Comparison of ENCODE assay signal across 22 cellular contexts in the genomic region with DNA sequence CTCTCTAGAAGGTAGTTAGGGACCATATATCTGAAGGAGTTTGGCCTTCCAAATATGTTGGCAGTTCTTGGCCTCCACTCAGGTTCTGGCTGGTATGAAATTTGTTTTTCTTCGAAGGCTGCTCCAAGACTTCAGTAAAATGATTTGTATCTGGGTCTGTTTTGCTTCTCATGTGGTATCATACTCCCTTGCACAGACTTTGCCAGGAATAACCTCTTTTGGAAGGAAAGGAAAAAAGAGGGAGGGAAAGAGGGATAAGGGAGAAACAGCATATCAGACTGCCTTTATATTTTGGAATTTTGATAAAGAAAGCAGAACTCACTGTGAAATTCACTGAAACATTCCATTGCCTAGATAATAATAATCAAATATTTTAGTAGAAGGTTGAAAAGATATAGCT.
A peak's percentile ranks its signal among the peaks of the same experiment; 100 is the strongest.
DNase-seq lines count a peak whose midpoint lies in the region; ATAC-seq and TF ChIP-seq lines count a peak whose summit lies in the region.
"Had no signal": no experiment of that assay in that cellular context is flagged by ENCODE, and none has a peak within 500 bp of the region (broad histone marks: within the 10 kb centered on the region; RNA-seq: fewer than 3 reads in every experiment).

No MANE protein-coding gene starts in this region.

- ATAC-seq in omental fat pad (ENCODE audit: low FRiP score) (peak; percentile 70), aorta (ENCODE audit: low FRiP score) (peak; percentile 29)
- ATAC-seq: GM12878 had no signal

- no peak overlapping the region for H2BK12ac ChIP-seq in trophoblast cell (ENCODE audit: low read length)

- H3K9me3 ChIP-seq in OCI-LY3 (ENCODE audit: insufficient read depth, low read length) (no peaks in the 10 kb centered on the region), aorta (ENCODE audit: control insufficient read depth, low read length) (no peaks in the 10 kb centered on the region), trophoblast cell (ENCODE audit: insufficient read depth, low read depth, low read length) (no peaks in the 10 kb centered on the region)
- H3K9me3 ChIP-seq: BE2C had no signal

- no peaks in the 10 kb centered on the region; the same call in 1 of the 2 replicates for H3K27me3 ChIP-seq in OCI-LY3 (ENCODE audit: low read depth, low read length)
- H3K27me3 ChIP-seq in aorta (ENCODE audit: control insufficient read depth in 1 of 2, insufficient read depth in 2 of 2, low read length in 1 of 2), result no peaks in the 10 kb centered on the region
- no peaks in the 10 kb centered on the region for H3K27me3 ChIP-seq in trophoblast cell (ENCODE audit: insufficient read depth, low read length)
- H3K27me3 ChIP-seq: BE2C, BLaER1 had no signal

- no peak overlapping the region for H3K27ac ChIP-seq in OCI-LY3 (ENCODE audit: low read length)
- no peak overlapping the region for H3K27ac ChIP-seq in aorta (ENCODE audit: low read depth in 1 of 2, low read length in 2 of 2)
- H3K27ac ChIP-seq in trophoblast cell (ENCODE audit: low read depth, low read length), result no peak overlapping the region
- H3K27ac ChIP-seq: BLaER1 had no signal

- no peak overlapping the region for H2BK120ac ChIP-seq in trophoblast cell (ENCODE audit: insufficient read depth, low read length, poor library complexity)

- TF ChIP-seq CTCF in OCI-LY3 (IDR thresholded peaks at IDR 0.05; ENCODE audit: low read depth, low read length), result no peak
- no peak for TF ChIP-seq CTCF in omental fat pad (IDR thresholded peaks at IDR 0.05)

- no peak overlapping the region for H4K8ac ChIP-seq in trophoblast cell (ENCODE audit: low read depth, low read length)

- H3K79me2 ChIP-seq in OCI-LY3 (ENCODE audit: low read length) (no peaks in the 10 kb centered on the region), trophoblast cell (ENCODE audit: control insufficient read depth, insufficient read depth, low read length, poor library complexity) (no peaks in the 10 kb centered on the region)

- no peak overlapping the region for H2BK5ac ChIP-seq in trophoblast cell (ENCODE audit: low read depth, low read length, poor library complexity)

- no peaks in the 10 kb centered on the region for H4K20me1 ChIP-seq in OCI-LY3 (ENCODE audit: insufficient read depth, low read length)
- H4K20me1 ChIP-seq: BLaER1 had no signal

- H3K4ac ChIP-seq in trophoblast cell (ENCODE audit: low read depth, low read length), result no peak overlapping the region

- H2AFZ ChIP-seq in OCI-LY3 (ENCODE audit: low read depth, low read length), result no peak overlapping the region
- no peak overlapping the region for H2AFZ ChIP-seq in trophoblast cell (ENCODE audit: insufficient read depth, low read length, poor library complexity)

- no peak overlapping the region for H4K91ac ChIP-seq in trophoblast cell (ENCODE audit: low read depth, low read length)

- 0 to 5% methylated on average over 1 of the region's 1 CpG for WGBS in aorta, 2 donors
- WGBS in trophoblast cell (ENCODE audit: extremely low coverage, insufficient coverage, insufficient read length), result no CpG with 5 or more reads among the region's 1 CpG

- no peak overlapping the region for H4K12ac ChIP-seq in trophoblast cell (ENCODE audit: low read depth, low read length)

- no peaks in the 10 kb centered on the region for H3K36me3 ChIP-seq in OCI-LY3 (replicated peaks; ENCODE audit: low read depth, low read length)
- no peaks in the 10 kb centered on the region for H3K36me3 ChIP-seq in aorta (ENCODE audit: control insufficient read depth in 1 of 2, insufficient read depth in 2 of 2, low read length in 1 of 2)
- no peaks in the 10 kb centered on the region for H3K36me3 ChIP-seq in trophoblast cell (ENCODE audit: control insufficient read depth in 1 of 2, insufficient read depth in 2 of 2, low read length in 2 of 2)
- H3K36me3 ChIP-seq: BE2C, BLaER1 had no signal

- intact Hi-C loops in aorta (cut with DNase I), result no loop called here

- no peak overlapping the region for H2AK5ac ChIP-seq in trophoblast cell (ENCODE audit: low read length)

- no peaks in the 10 kb centered on the region for H3K79me1 ChIP-seq in trophoblast cell (ENCODE audit: low read length)

- H3K4me3 ChIP-seq in OCI-LY3 (ENCODE audit: low read length), result no peak overlapping the region
- H3K4me3 ChIP-seq in aorta (ENCODE audit: low read length in 2 of 2), result no peak overlapping the region
- no peak overlapping the region for H3K4me3 ChIP-seq in trophoblast cell (ENCODE audit: low read depth, low read length)
- H3K4me3 ChIP-seq: BLaER1, GM12878 had no signal

- H3K14ac ChIP-seq in trophoblast cell (ENCODE audit: low read length), result no peak overlapping the region

- H3K18ac ChIP-seq in trophoblast cell (ENCODE audit: low read length), result no peak overlapping the region

- H3K4me2 ChIP-seq in OCI-LY3 (ENCODE audit: low read length) (peak overlapping the region; percentile 28; the same call in 1 of the 2 replicates), trophoblast cell (ENCODE audit: low read length) (no peak overlapping the region)
- H3K4me2 ChIP-seq: BLaER1 had no signal

- H3K4me1 ChIP-seq in OCI-LY3 (ENCODE audit: low read length), result peaks cover 25% of the 10 kb centered on the region
- H3K4me1 ChIP-seq in aorta (ENCODE audit: control insufficient read depth in 1 of 2, insufficient read depth in 2 of 2, low read length in 2 of 2), result peaks cover 2 to 4% of the 10 kb centered on the region in 2 donors
- no peaks in the 10 kb centered on the region for H3K4me1 ChIP-seq in trophoblast cell (ENCODE audit: control insufficient read depth in 1 of 2, insufficient read depth in 2 of 2, low read length in 2 of 2)
- H3K4me1 ChIP-seq: BE2C, BLaER1 had no signal

- H3K23ac ChIP-seq in trophoblast cell (ENCODE audit: low read length), result no peak overlapping the region

- DNase-seq in omental fat pad (ENCODE audit: low spot score) (no peak), aorta (no peak), NCI-H1694 (lab: John Stamatoyannopoulos, UW) (no peak), trophoblast cell (no peak)
- DNase-seq: 8988T; ACHN; BE2C; C1 segment of cervical spinal cord; CD4-positive, alpha-beta memory T cell; CD4-positive, CD25-positive, alpha-beta regulatory T cell; CD8-positive, alpha-beta memory T cell; COR-L47; DMS 273 treated with DMSO at 0.1 percent for 48 hours; DMS153; DMS53; DMS79; DND-41; EL; GDM1 had no signal

- no peak overlapping the region for H3K9ac ChIP-seq in OCI-LY3 (ENCODE audit: low read length)
- H3K9ac ChIP-seq in trophoblast cell (ENCODE audit: low read length), result no peak overlapping the region
- H3K9ac ChIP-seq: BLaER1 had no signal
